26 cellular contexts compared by ENCODE assay signal in the genomic region with DNA sequence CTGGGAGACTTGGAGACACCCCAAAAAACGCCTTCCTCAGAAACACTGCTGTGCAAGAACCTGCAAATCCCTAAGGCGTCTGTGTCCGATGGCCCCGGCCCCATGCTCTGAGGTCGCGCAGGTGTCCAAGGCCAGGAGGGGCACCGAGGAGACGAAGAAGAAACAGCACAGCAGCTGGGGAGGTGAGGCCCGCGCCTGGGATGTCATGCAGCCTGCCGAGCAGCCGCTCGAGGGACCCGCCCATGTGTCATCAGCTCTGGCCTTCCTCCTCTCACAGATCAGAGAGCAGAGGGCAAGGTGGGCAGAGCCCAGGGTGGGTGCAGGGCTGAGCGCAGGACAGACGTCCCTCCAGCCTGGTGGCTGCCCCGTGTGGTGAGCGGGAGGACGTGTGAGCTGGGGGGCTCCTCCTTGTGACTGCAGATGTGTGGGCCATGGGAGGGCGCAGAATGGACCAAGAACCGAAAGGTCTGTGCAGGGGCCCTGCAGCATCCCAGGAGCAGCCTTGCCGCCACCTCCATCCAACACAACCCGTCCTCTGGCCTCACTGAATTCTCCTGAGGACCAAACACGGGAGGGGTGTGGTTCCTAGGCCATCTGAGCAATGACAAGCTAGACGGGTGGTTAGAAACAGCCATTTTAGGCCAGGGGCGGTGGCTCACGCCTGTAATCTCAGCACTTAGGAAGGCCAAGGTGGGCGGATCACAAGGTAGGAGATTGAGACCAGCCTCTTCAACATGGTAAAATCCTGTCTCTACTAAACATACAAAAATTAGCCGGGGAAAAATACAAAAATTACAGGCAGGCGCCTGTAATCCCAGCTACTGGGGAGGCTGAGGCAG. TPM values are rescaled to one million over a fixed set of nuclear protein-coding genes. Genes with fewer than 3 reads are reported as not detected.
"Had no signal": no experiment of that assay in that cellular context is flagged by ENCODE, and none has a peak within 500 bp of the region (broad histone marks: within the 10 kb centered on the region; RNA-seq: fewer than 3 reads in every experiment).

No MANE protein-coding gene starts in this region.

- FAIRE-seq: bronchial epithelial cell, colon, endometrium, frontal cortex had no signal

- H3K4me3 Mint-ChIP-seq: activated CD8-positive, alpha-beta memory T cell treated with anti-CD3 and anti-CD28 coated beads, Interleukin-2, amount 10 ng/mL, durations not matched to agents 7 days and 5 days; activated CD8-positive, alpha-beta T cell treated with anti-CD3 and anti-CD28 coated beads, Interleukin-2, amount 10 ng/mL, durations not matched to agents 7 days and 5 days; activated naive CD4-positive, alpha-beta T cell treated with anti-CD3 and anti-CD28 coated beads, Interleukin-2, amount 50 U/mL, for 24 hours; activated naive CD8-positive, alpha-beta T cell treated with anti-CD3 and anti-CD28 coated beads, Interleukin-2, amount 50 U/mL, for 24 hours; nephron; stimulated activated naive B cell treated with anti-CD40 and anti-IgM and Interleukin-4, amounts not matched to agents 10 μg/mL and 1 μg/mL and 100 μg/mL, for 72 hours had no signal

- H3K4me1 Mint-ChIP-seq: activated CD8-positive, alpha-beta memory T cell treated with anti-CD3 and anti-CD28 coated beads, Interleukin-2, amount 10 ng/mL, durations not matched to agents 7 days and 5 days; activated naive CD4-positive, alpha-beta T cell treated with anti-CD3 and anti-CD28 coated beads, Interleukin-2, amount 50 U/mL, for 24 hours; activated naive CD8-positive, alpha-beta T cell treated with anti-CD3 and anti-CD28 coated beads, Interleukin-2, amount 50 U/mL, for 24 hours had no signal

- DNase-seq: activated CD4-positive, alpha-beta T cell treated with anti-CD3 and anti-CD28 coated beads, Interleukin-2, amount 50 U/mL, for 1 hour; activated CD8-positive, alpha-beta memory T cell treated with anti-CD3 and anti-CD28 coated beads, Interleukin-2, amount 10 ng/mL, durations not matched to agents 7 days and 5 days; activated CD8-positive, alpha-beta T cell treated with anti-CD3 and anti-CD28 coated beads, Interleukin-2, amount 10 ng/mL, durations not matched to agents 7 days and 5 days; activated naive CD8-positive, alpha-beta T cell treated with anti-CD3 and anti-CD28 coated beads, Interleukin-2, amount 50 U/mL, for 24 hours; activated T-cell treated with anti-CD3 and anti-CD28 coated beads, Interleukin-2, amount 50 U/mL, for 48 hours; dermis blood vessel endothelial cell; effector CD4-positive, alpha-beta T cell; islet precursor cell; left ventricle myocardium superior; nucleus accumbens; stimulated activated CD4-positive, alpha-beta T cell treated with anti-CD3 and anti-CD28 coated beads, Interleukin-1b, Interleukin-23, amount 100 ng/mL, for 48 hours; stimulated activated naive B cell treated with anti-CD40 and anti-IgM and Interleukin-4, amounts not matched to agents 10 μg/mL and 1 μg/mL and 100 μg/mL, for 72 hours; stomach; T-helper 2 cell; thyroid gland had no signal

- H3K9me3 ChIP-seq: right atrium auricular region, stomach, thyroid gland, upper lobe of left lung had no signal

- H3K36me3 ChIP-seq: right atrium auricular region, stomach, thyroid gland, upper lobe of left lung had no signal

- H3K9me3 Mint-ChIP-seq: activated naive CD4-positive, alpha-beta T cell treated with anti-CD3 and anti-CD28 coated beads, Interleukin-2, amount 50 U/mL, for 24 hours; activated naive CD8-positive, alpha-beta T cell treated with anti-CD3 and anti-CD28 coated beads, Interleukin-2, amount 50 U/mL, for 24 hours; nephron had no signal

- H3K27me3 ChIP-seq: right atrium auricular region, stomach, thyroid gland, upper lobe of left lung had no signal

- H3K27ac ChIP-seq: epithelial cell of prostate, right atrium auricular region, thyroid gland had no signal

- H3K36me3 Mint-ChIP-seq: activated CD8-positive, alpha-beta memory T cell treated with anti-CD3 and anti-CD28 coated beads, Interleukin-2, amount 10 ng/mL, durations not matched to agents 7 days and 5 days; activated naive CD4-positive, alpha-beta T cell treated with anti-CD3 and anti-CD28 coated beads, Interleukin-2, amount 50 U/mL, for 24 hours had no signal

- H3K4me2 ChIP-seq: smooth muscle cell had no signal

- H3K27ac Mint-ChIP-seq: activated CD8-positive, alpha-beta memory T cell treated with anti-CD3 and anti-CD28 coated beads, Interleukin-2, amount 10 ng/mL, durations not matched to agents 7 days and 5 days; activated CD8-positive, alpha-beta T cell treated with anti-CD3 and anti-CD28 coated beads, Interleukin-2, amount 10 ng/mL, durations not matched to agents 7 days and 5 days; activated naive CD4-positive, alpha-beta T cell treated with anti-CD3 and anti-CD28 coated beads, Interleukin-2, amount 50 U/mL, for 24 hours; activated naive CD8-positive, alpha-beta T cell treated with anti-CD3 and anti-CD28 coated beads, Interleukin-2, amount 50 U/mL, for 24 hours; activated T-helper 2 cell treated with anti-CD3 and anti-CD28 coated beads, Interferon-gamma antibody, Interleukin-2, Interleukin-4, amounts not matched to agents 10 μg/mL and 5 μg/mL and 100 μg/mL, durations not matched to agents 14 hours and 24 hours and 36 hours; stimulated activated naive B cell treated with anti-CD40 and anti-IgM and Interleukin-4, amounts not matched to agents 10 μg/mL and 1 μg/mL and 100 μg/mL, for 72 hours had no signal

- H3K27me3 Mint-ChIP-seq: activated CD8-positive, alpha-beta memory T cell treated with anti-CD3 and anti-CD28 coated beads, Interleukin-2, amount 10 ng/mL, durations not matched to agents 7 days and 5 days; activated naive CD4-positive, alpha-beta T cell treated with anti-CD3 and anti-CD28 coated beads, Interleukin-2, amount 50 U/mL, for 24 hours; activated naive CD8-positive, alpha-beta T cell treated with anti-CD3 and anti-CD28 coated beads, Interleukin-2, amount 50 U/mL, for 24 hours had no signal

- ATAC-seq: activated CD8-positive, alpha-beta memory T cell treated with anti-CD3 and anti-CD28 coated beads, Interleukin-2, amount 10 ng/mL, durations not matched to agents 7 days and 5 days; activated CD8-positive, alpha-beta T cell treated with anti-CD3 and anti-CD28 coated beads, Interleukin-2, amount 10 ng/mL, durations not matched to agents 7 days and 5 days; activated naive CD8-positive, alpha-beta T cell treated with anti-CD3 and anti-CD28 coated beads, Interleukin-2, amount 50 U/mL, for 24 hours; left ventricle myocardium superior; stimulated activated naive B cell treated with anti-CD40 and anti-IgM and Interleukin-4, amounts not matched to agents 10 μg/mL and 1 μg/mL and 100 μg/mL, for 72 hours had no signal

- H3K4me3 ChIP-seq: right atrium auricular region, smooth muscle cell, stomach, thyroid gland, upper lobe of left lung had no signal

RNA-seq across cellular contexts. Expression of gene GPER1, which starts 13.1 kb away (rescaled TPM):
- total RNA-seq: activated CD8-positive, alpha-beta memory T cell treated with anti-CD3 and anti-CD28 coated beads, Interleukin-2, amount 10 ng/mL, durations not matched to agents 7 days and 5 days had no signal
